In the genomic region with DNA sequence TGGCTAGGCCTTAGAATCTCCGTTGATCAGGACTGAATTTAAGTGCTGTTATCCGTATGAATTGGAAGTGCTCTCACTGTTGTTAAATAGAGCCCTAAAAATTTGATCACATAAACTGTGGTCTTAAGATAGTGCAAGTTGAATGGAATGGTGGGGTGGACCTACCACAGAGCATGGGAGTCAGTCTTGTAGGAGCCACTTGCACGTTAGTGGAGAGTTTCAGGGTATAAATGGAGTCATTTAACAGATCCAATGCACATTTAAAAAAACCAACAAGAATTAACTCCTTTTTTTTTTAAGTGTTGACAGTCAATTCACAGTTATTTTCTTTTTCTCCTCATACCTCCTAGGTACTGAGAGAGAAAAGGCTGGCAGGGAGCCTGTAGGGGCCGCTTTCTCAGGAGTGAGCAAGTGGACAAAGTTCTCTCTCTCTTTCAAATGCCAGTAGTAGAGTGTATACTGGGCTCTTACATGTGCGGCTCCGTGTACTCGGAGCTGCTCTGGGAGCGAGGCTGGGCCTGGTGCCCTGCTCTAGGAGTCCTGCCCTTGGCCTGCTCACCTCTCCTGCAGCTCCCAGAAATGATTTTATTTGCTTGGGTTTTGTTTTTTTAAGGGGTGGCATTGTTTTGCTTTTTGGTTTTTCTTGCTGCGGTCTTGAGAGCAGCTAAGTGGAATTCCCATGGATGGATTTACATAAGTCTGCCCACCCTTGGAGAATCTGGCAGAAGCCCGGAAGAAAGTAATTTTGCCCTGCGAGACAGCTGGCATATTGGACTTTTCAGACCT, we compare ENCODE assay signal across 17 cellular contexts.
DNase-seq lines count a peak whose midpoint lies in the region; ATAC-seq, FAIRE-seq and TF ChIP-seq lines count a peak whose summit lies in the region.
"Had no signal": no experiment of that assay in that cellular context is flagged by ENCODE, and none has a peak within 500 bp of the region (broad histone marks: within the 10 kb centered on the region; RNA-seq: fewer than 3 reads in every experiment).

No MANE protein-coding gene starts in this region.

- TF ChIP-seq POLR2A in vagina (IDR thresholded peaks at IDR 0.05): no peak

- FAIRE-seq in kidney (lab: Jason Lieb, UNC): no peak

- H3K27ac ChIP-seq in kidney (ENCODE audit: low read depth in 2 of 2, low read length in 2 of 2) (peak overlapping the region; percentile 61 to 76), vagina (peak overlapping the region; percentile 65), trophoblast cell (ENCODE audit: low read depth, low read length) (no peak overlapping the region)
- H3K27ac ChIP-seq: colonic mucosa had no signal

- H3K36me3 ChIP-seq in kidney (ENCODE audit: control insufficient read depth in 1 of 2, insufficient read depth in 2 of 2, low read length in 2 of 2) (peaks cover 0 to under 1% of the 10 kb centered on the region in 2 donors), vagina (no peaks in the 10 kb centered on the region), trophoblast cell (ENCODE audit: control insufficient read depth in 1 of 2, insufficient read depth in 2 of 2, low read length in 2 of 2) (peaks cover 12 to 22% of the 10 kb centered on the region in 2 experiments)
- H3K36me3 ChIP-seq: colonic mucosa had no signal

- H2BK12ac ChIP-seq in trophoblast cell (ENCODE audit: low read length): no peak overlapping the region

- H3K4ac ChIP-seq in trophoblast cell (ENCODE audit: low read depth, low read length): no peak overlapping the region

- H3K79me2 ChIP-seq in trophoblast cell (ENCODE audit: control insufficient read depth, insufficient read depth, low read length, poor library complexity): no peaks in the 10 kb centered on the region

- H4K91ac ChIP-seq in trophoblast cell (ENCODE audit: low read depth, low read length): no peak overlapping the region

- ATAC-seq in Right ventricle myocardium superior (ENCODE audit: poor library complexity) (peak; percentile 74), HG03139 (IDR thresholded peaks at IDR 0.05; ENCODE audit: unreplicated experiment) (no peak)
- ATAC-seq: left colon; naive thymus-derived CD8-positive, alpha-beta T cell had no signal

- H3K14ac ChIP-seq in trophoblast cell (ENCODE audit: low read length): no peak overlapping the region

- no CpG with 5 or more reads among the region's 11 CpGs for WGBS in trophoblast cell (ENCODE audit: extremely low coverage, insufficient coverage, insufficient read length)

- intact Hi-C loops in Right ventricle myocardium superior (cut with DNase I): no loop called here
- intact Hi-C loops in cardiac septum (cut with DNase I): no loop called here
- intact Hi-C loops in kidney (cut with DNase I): no loop called here
- intact Hi-C loops in posterior vena cava (cut with DNase I): no loop called here
- intact Hi-C loops in vagina (cut with DNase I): no loop called here

- H3K4me3 ChIP-seq in kidney (ENCODE audit: low read length in 2 of 2) (no peak overlapping the region), vagina (no peak overlapping the region), trophoblast cell (ENCODE audit: low read depth, low read length) (no peak overlapping the region)
- H3K4me3 ChIP-seq: colonic mucosa had no signal

- H3K79me1 ChIP-seq in trophoblast cell (ENCODE audit: low read length): peaks cover 2% of the 10 kb centered on the region

- H2AK5ac ChIP-seq in trophoblast cell (ENCODE audit: low read length): no peak overlapping the region

- no peak overlapping the region for H3K18ac ChIP-seq in trophoblast cell (ENCODE audit: low read length)

- no peak overlapping the region for H4K12ac ChIP-seq in trophoblast cell (ENCODE audit: low read depth, low read length)

- H3K4me2 ChIP-seq in trophoblast cell (ENCODE audit: low read length): no peak overlapping the region

- H3K27me3 ChIP-seq in vagina (no peaks in the 10 kb centered on the region), trophoblast cell (ENCODE audit: insufficient read depth, low read length) (no peaks in the 10 kb centered on the region)
- H3K27me3 ChIP-seq: colonic mucosa had no signal

- no peak for DNase-seq in Right ventricle myocardium superior
- DNase-seq in cardiac septum (ENCODE audit: low spot score): no peak
- DNase-seq in kidney: no peak
- DNase-seq in posterior vena cava (ENCODE audit: low spot score): peak; percentile 73
- DNase-seq in vagina (ENCODE audit: extremely low spot score in 2 of 2): no peak
- no peak for DNase-seq in trophoblast cell
- DNase-seq in NCI-H526 treated with DMSO at 0.1 percent for 48 hours (lab: John Stamatoyannopoulos, UW): no peak
- DNase-seq: 8988T; activated naive CD8-positive, alpha-beta T cell treated with anti-CD3 and anti-CD28 coated beads, Interleukin-2, amount 10 ng/mL, durations not matched to agents 7 days and 5 days; CD4-positive, CD25-positive, alpha-beta regulatory T cell; colonic mucosa; left colon; naive thymus-derived CD8-positive, alpha-beta T cell; NCI-H2081 treated with DMSO at 0.1 percent for 48 hours; NCI-H82; T-helper 2 cell had no signal

- no peak overlapping the region for H2BK5ac ChIP-seq in trophoblast cell (ENCODE audit: low read depth, low read length, poor library complexity)

- H2BK120ac ChIP-seq in trophoblast cell (ENCODE audit: insufficient read depth, low read length, poor library complexity): no peak overlapping the region

- peaks cover 3 to 33% of the 10 kb centered on the region in 2 donors for H3K4me1 ChIP-seq in kidney (ENCODE audit: control insufficient read depth in 1 of 2, insufficient read depth in 1 of 2, low read depth in 1 of 2, low read length in 2 of 2)
- peaks cover 39% of the 10 kb centered on the region for H3K4me1 ChIP-seq in vagina
- peaks cover 0 to 5% of the 10 kb centered on the region in 2 experiments for H3K4me1 ChIP-seq in trophoblast cell (ENCODE audit: control insufficient read depth in 1 of 2, insufficient read depth in 2 of 2, low read length in 2 of 2)
- H3K4me1 ChIP-seq: colonic mucosa had no signal

- no peaks in the 10 kb centered on the region for H3K9me3 ChIP-seq in kidney (ENCODE audit: control insufficient read depth in 1 of 2, low read length in 2 of 2)
- no peaks in the 10 kb centered on the region for H3K9me3 ChIP-seq in vagina
- no peaks in the 10 kb centered on the region for H3K9me3 ChIP-seq in trophoblast cell (ENCODE audit: insufficient read depth, low read depth, low read length)
- H3K9me3 ChIP-seq: colonic mucosa had no signal

- H4K8ac ChIP-seq in trophoblast cell (ENCODE audit: low read depth, low read length): no peak overlapping the region

- TF ChIP-seq CTCF in kidney (IDR thresholded peaks at IDR 0.05; ENCODE audit: borderline replicate concordance, extremely low read depth, insufficient read depth): peak; percentile 7
- TF ChIP-seq CTCF in vagina (IDR thresholded peaks at IDR 0.05): no peak

- no peak overlapping the region for H3K9ac ChIP-seq in kidney (ENCODE audit: low read length in 2 of 2)
- H3K9ac ChIP-seq in trophoblast cell (ENCODE audit: low read length): no peak overlapping the region

- no peak overlapping the region for H3K23ac ChIP-seq in trophoblast cell (ENCODE audit: low read length)

- no peak overlapping the region for H2AFZ ChIP-seq in trophoblast cell (ENCODE audit: insufficient read depth, low read length, poor library complexity)
